ENCODE assay signal across 13 cellular contexts in genomic region chr12:10672231-10672868, GRCh38. TPM values are rescaled to one million over a fixed set of nuclear protein-coding genes. Genes with fewer than 3 reads are reported as not detected.
DNase-seq lines count a peak whose midpoint lies in the region; ATAC-seq, FAIRE-seq and TF ChIP-seq lines count a peak whose summit lies in the region.
"Had no signal": no experiment of that assay in that cellular context is flagged by ENCODE, and none has a peak within 500 bp of the region (broad histone marks: within the 10 kb centered on the region; RNA-seq: fewer than 3 reads in every experiment).

No MANE protein-coding gene starts in this region.

- H3K27ac Mint-ChIP-seq in brain = no peak overlapping the region

- no peak overlapping the region for H2BK120ac ChIP-seq in trophoblast cell (ENCODE audit: insufficient read depth, low read length, poor library complexity)

- H2AK5ac ChIP-seq in trophoblast cell (ENCODE audit: low read length) = no peak overlapping the region

- FAIRE-seq in GM19239 (lab: Jason Lieb, UNC) = no peak
- FAIRE-seq: A549 had no signal

- H3K9me2 ChIP-seq in SK-N-SH = no peaks in the 10 kb centered on the region

- H2BK5ac ChIP-seq in trophoblast cell (ENCODE audit: low read depth, low read length, poor library complexity) = no peak overlapping the region

- CTCF ChIA-PET in SK-N-SH (lab: Yijun Ruan, JAX) = no interaction called here

- H3K9ac ChIP-seq in SK-N-SH = no peak overlapping the region
- peak overlapping the region; percentile 24 for H3K9ac ChIP-seq in trophoblast cell (ENCODE audit: low read length)

- peak overlapping the region; percentile 44; the same call in 1 of the 2 replicates for H3K4me2 ChIP-seq in SK-N-SH
- H3K4me2 ChIP-seq in trophoblast cell (ENCODE audit: low read length) = no peak overlapping the region

- no peaks in the 10 kb centered on the region for H3K4me1 Mint-ChIP-seq in brain

- H4K8ac ChIP-seq in trophoblast cell (ENCODE audit: low read depth, low read length) = no peak overlapping the region

- no peaks in the 10 kb centered on the region for H3K79me2 ChIP-seq in SK-N-SH (ENCODE audit: insufficient read depth)
- H3K79me2 ChIP-seq in trophoblast cell (ENCODE audit: control insufficient read depth, insufficient read depth, low read length, poor library complexity) = no peaks in the 10 kb centered on the region

- peak; percentile 36 to 52 for TF ChIP-seq POLR2A in Peyer's patch (IDR thresholded peaks at IDR 0.05)

- H3K36me3 ChIP-seq in SK-N-SH (replicated peaks in 1 of 2; ENCODE audit: control insufficient read depth in 1 of 2, insufficient read depth in 2 of 2, low read length in 1 of 2) (no peaks in the 10 kb centered on the region), Peyer's patch (no peaks in the 10 kb centered on the region), trophoblast cell (ENCODE audit: control insufficient read depth in 1 of 2, insufficient read depth in 2 of 2, low read length in 2 of 2) (no peaks in the 10 kb centered on the region)

- H3K9me3 Mint-ChIP-seq in brain = peaks cover 0 to 5% (median 0%) of the 10 kb centered on the region in 5 experiments

- peak overlapping the region in 4 of 5 experiments; percentile 39 to 84 (median 70) for H3K4me3 Mint-ChIP-seq in brain

- no peak overlapping the region for H3K23ac ChIP-seq in trophoblast cell (ENCODE audit: low read length)

- no peaks in the 10 kb centered on the region for H3K9me3 ChIP-seq in SK-N-SH
- no peaks in the 10 kb centered on the region for H3K9me3 ChIP-seq in Peyer's patch
- no peaks in the 10 kb centered on the region for H3K9me3 ChIP-seq in trophoblast cell (ENCODE audit: insufficient read depth, low read depth, low read length)
- H3K9me3 ChIP-seq: A549 had no signal

- H3K4me1 ChIP-seq in SK-N-SH (ENCODE audit: control insufficient read depth in 1 of 2, insufficient read depth in 2 of 2, low read depth in 1 of 2, low read length in 1 of 2) (no peaks in the 10 kb centered on the region), Peyer's patch (peaks cover 0 to 10% (median 8%) of the 10 kb centered on the region in 4 donors), trophoblast cell (ENCODE audit: control insufficient read depth in 1 of 2, insufficient read depth in 2 of 2, low read length in 2 of 2) (no peaks in the 10 kb centered on the region)

- no peak overlapping the region for H4K91ac ChIP-seq in trophoblast cell (ENCODE audit: low read depth, low read length)

- H3K79me1 ChIP-seq in trophoblast cell (ENCODE audit: low read length) = no peaks in the 10 kb centered on the region

- no peak overlapping the region for H2AFZ ChIP-seq in SK-N-SH (ENCODE audit: low read depth)
- H2AFZ ChIP-seq in trophoblast cell (ENCODE audit: insufficient read depth, low read length, poor library complexity) = no peak overlapping the region

- TF ChIP-seq EP300 in SK-N-SH (IDR thresholded peaks at IDR 0.05; ENCODE audit: borderline replicate concordance in 1 of 2, low read depth in 1 of 2, low read length in 1 of 2) = no peak

- H2BK12ac ChIP-seq in trophoblast cell (ENCODE audit: low read length) = no peak overlapping the region

- H3K27ac ChIP-seq in SK-N-SH (ENCODE audit: low read depth in 2 of 2, low read length in 1 of 2) (no peak overlapping the region), Peyer's patch (peak overlapping the region in 3 of 4 donors; percentile 73 to 83 (median 73)), trophoblast cell (ENCODE audit: low read depth, low read length) (no peak overlapping the region)
- H3K27ac ChIP-seq: A549 had no signal

- DNase-seq in SK-N-SH (no peak), Peyer's patch (peak in 2 of 3 donors; percentile 77 to 84), trophoblast cell (no peak), GM10266 (ENCODE audit: extremely low spot score) (no peak), GM19239 (ENCODE audit: insufficient read length, low spot score) (no peak), KG1 (lab: John Stamatoyannopoulos, UW) (no peak)
- DNase-seq: activated CD4-positive, alpha-beta T cell treated with anti-CD3 and anti-CD28 coated beads for 4 hours; SHP77 treated with DMSO at 0.1 percent for 48 hours had no signal

- no peak overlapping the region for H3K18ac ChIP-seq in trophoblast cell (ENCODE audit: low read length)

- POLR2A ChIA-PET in SK-N-SH (lab: Yijun Ruan, JAX) = no interaction called here

- 29% methylated on average over 15 of the region's 15 CpGs for WGBS in SK-N-SH (ENCODE audit: low lambda C conversion rate)
- no CpG with 5 or more reads among the region's 15 CpGs for WGBS in trophoblast cell (ENCODE audit: extremely low coverage, insufficient coverage, insufficient read length)

- no peak overlapping the region for H3K4ac ChIP-seq in trophoblast cell (ENCODE audit: low read depth, low read length)

- TF ChIP-seq CTCF in SK-N-SH (IDR thresholded peaks at IDR 0.05) (no peak), Peyer's patch (IDR thresholded peaks at IDR 0.05) (no peak), brain (conservative IDR thresholded peaks at IDR 0.05) (no peak), GM10266 (IDR thresholded peaks at IDR 0.05; ENCODE audit: control insufficient read depth, insufficient read depth, low read depth, missing control alignments) (no peak)

- no peak; the same call in 2 of the 3 replicates for ATAC-seq in SK-N-SH treated with all-trans-retinoic acid at 6 μM for 48 hours

- no peak for TF ChIP-seq RAD21 in SK-N-SH (IDR thresholded peaks at IDR 0.05; ENCODE audit: low read length)

- no peak overlapping the region for H4K12ac ChIP-seq in trophoblast cell (ENCODE audit: low read depth, low read length)

- H3K27me3 ChIP-seq in SK-N-SH (ENCODE audit: insufficient read depth) (peaks cover 35% of the 10 kb centered on the region; the same call in 1 of the 2 replicates), Peyer's patch (no peaks in the 10 kb centered on the region), trophoblast cell (ENCODE audit: insufficient read depth, low read length) (no peaks in the 10 kb centered on the region)

- no peak overlapping the region for H3K14ac ChIP-seq in trophoblast cell (ENCODE audit: low read length)

- peaks cover 58% of the 10 kb centered on the region for H3K27me3 Mint-ChIP-seq in brain

- H3F3A ChIP-seq in SK-N-SH (replicated peaks; ENCODE audit: insufficient read depth) = no peaks in the 10 kb centered on the region

- no peaks in the 10 kb centered on the region for H3K36me3 Mint-ChIP-seq in brain

- H4K20me1 ChIP-seq in SK-N-SH (ENCODE audit: insufficient read depth) = no peaks in the 10 kb centered on the region

- H3K4me3 ChIP-seq in SK-N-SH (ENCODE audit: low read depth in 2 of 2, low read length in 1 of 2) = no peak overlapping the region
- peak overlapping the region in 3 of 4 donors; percentile 20 to 62 (median 56) for H3K4me3 ChIP-seq in Peyer's patch
- H3K4me3 ChIP-seq in trophoblast cell (ENCODE audit: low read depth, low read length) = no peak overlapping the region

TF ChIP-seq in SK-N-SH, 30 proteins besides CTCF, POLR2A, EP300 and RAD21 (continues in another document):
- TF ChIP-seq USF2 (IDR thresholded peaks at IDR 0.05; ENCODE audit: borderline replicate concordance, low read depth, low read length) = no peak
- no peak for TF ChIP-seq POLR2AphosphoS5 (IDR thresholded peaks at IDR 0.05; ENCODE audit: low read depth, low read length)
- no peak for TF ChIP-seq FOXM1 (IDR thresholded peaks at IDR 0.05; ENCODE audit: low read depth)
- no peak for TF ChIP-seq YY1 (IDR thresholded peaks at IDR 0.05; ENCODE audit: low read depth)
- TF ChIP-seq NRF1 (IDR thresholded peaks at IDR 0.05; ENCODE audit: low read depth, low read length) = no peak
- no peak for TF ChIP-seq NFIC (IDR thresholded peaks at IDR 0.05; ENCODE audit: borderline replicate concordance)

TF ChIP-seq in SK-N-SH treated with all-trans-retinoic acid at 6 μM for 48 hours, 23 proteins besides CTCF, POLR2A, EP300 and RAD21:
- TF ChIP-seq ESRRG (CRISPR knock-in tag; IDR thresholded peaks at IDR 0.05) (no peak), ARNTL (CRISPR knock-in tag; IDR thresholded peaks at IDR 0.05; ENCODE audit: borderline replicate concordance, low read depth) (no peak), ZFP3 (CRISPR knock-in tag; IDR thresholded peaks at IDR 0.05) (no peak)

RNA-seq across cellular contexts. Expression of gene STYK1, which starts 1.5 kb away (rescaled TPM):
- not detected in 2 replicates for polyA plus RNA-seq in SK-N-SH (2012; rRNA removed)
- not detected in 2 replicates for polyA plus RNA-seq in SK-N-SH (2012; cell fraction: cytosol; rRNA removed)
- polyA plus RNA-seq in SK-N-SH (2012; cell fraction: nucleus; rRNA removed) = 0.01 TPM in 1 of 2 replicates, not detected in the other
- total RNA-seq in Peyer's patch = 10 to 100 TPM in 3 of 4 donors, 1 to 10 TPM in 1; 5.8 to 43.1 (median 25.4) TPM
- 0.17 TPM for polyA plus RNA-seq in brain (ENCODE audit: insufficient read depth, low read depth, low replicate concordance)
- 1.7 and 1.8 TPM in 2 replicates for polyA plus RNA-seq in trophoblast cell (2013)
- total RNA-seq: fibroblast of lung, skeletal muscle tissue had no signal

RNA-seq across cellular contexts. Expression of gene YBX3, which starts 50.8 kb away (rescaled TPM):
- 12.2 and 22.4 TPM in 2 replicates for polyA plus RNA-seq in SK-N-SH (2012; rRNA removed)
- 18.0 and 19.6 TPM in 2 replicates for polyA plus RNA-seq in SK-N-SH (2012; cell fraction: cytosol; rRNA removed)
- 54.9 and 64.5 TPM in 2 replicates for polyA plus RNA-seq in SK-N-SH (2012; cell fraction: nucleus; rRNA removed)
- 100 to 1,000 TPM in 3 of 4 donors, 10 to 100 TPM in 1; 77.1 to 291 (median 151) TPM for total RNA-seq in Peyer's patch
- polyA plus RNA-seq in brain (ENCODE audit: insufficient read depth, low read depth, low replicate concordance) = 22.8 TPM
- polyA plus RNA-seq in trophoblast cell (2013) = 213 and 218 TPM in 2 replicates

RNA-seq across cellular contexts. Expression of gene MAGOHB, which starts 58.9 kb away (rescaled TPM):
- polyA plus RNA-seq in SK-N-SH (2012; rRNA removed) = 13.5 and 15.7 TPM in 2 replicates
- polyA plus RNA-seq in SK-N-SH (2012; cell fraction: cytosol; rRNA removed) = 22.2 and 42.5 TPM in 2 replicates
- 2.9 and 9.9 TPM in 2 replicates for polyA plus RNA-seq in SK-N-SH (2012; cell fraction: nucleus; rRNA removed)
- 10 to 100 TPM in 2 of 4 donors, 1 to 10 TPM in 2; 7.7 to 28.9 (median 9.8) TPM for total RNA-seq in Peyer's patch
- polyA plus RNA-seq in brain (ENCODE audit: insufficient read depth, low read depth, low replicate concordance) = 24.9 TPM
- 32.1 TPM in 2 replicates for polyA plus RNA-seq in trophoblast cell (2013)

Comparison
In these comparisons a context has a peak if more than half of its experiments do, and no peak if none do; other contexts are left out.
1. DNase-seq: peak in Peyer's patch (2 of 3); none in SK-N-SH (single experiment), trophoblast cell (0 of 2), GM10266 (single experiment), GM19239 (single experiment) and KG1 (single experiment).
2. H3K27ac ChIP-seq: peak in Peyer's patch (3 of 4); none in SK-N-SH (0 of 2) and trophoblast cell (single experiment).
3. H3K4me3 ChIP-seq: peak in Peyer's patch (3 of 4); none in SK-N-SH (0 of 2) and trophoblast cell (single experiment).